ENCODE assay signal across 16 cellular contexts in genomic region chr12:2389079-2389790, GRCh38.
DNase-seq lines count a peak whose midpoint lies in the region; ATAC-seq, FAIRE-seq and TF ChIP-seq lines count a peak whose summit lies in the region.
"Had no signal": no experiment of that assay in that cellular context is flagged by ENCODE, and none has a peak within 500 bp of the region (broad histone marks: within the 10 kb centered on the region; RNA-seq: fewer than 3 reads in every experiment).

No MANE protein-coding gene starts in this region.

- H3K27me3 ChIP-seq in bronchial epithelial cell (ENCODE audit: control insufficient read depth, insufficient read depth, low read length), result no peaks in the 10 kb centered on the region

- FAIRE-seq in bronchial epithelial cell (lab: Jason Lieb, UNC), result peak; percentile 66

- ATAC-seq in HG03097 (IDR thresholded peaks at IDR 0.05; ENCODE audit: low FRiP score, unreplicated experiment), result no peak
- ATAC-seq: GM23338, Panc1, Right ventricle myocardium inferior had no signal

- no peaks in the 10 kb centered on the region for H3K36me3 ChIP-seq in bronchial epithelial cell (ENCODE audit: control insufficient read depth, insufficient read depth, low read length)

- no peak overlapping the region for H3K4me3 ChIP-seq in bronchial epithelial cell (ENCODE audit: low read depth, low read length)
- H3K4me3 ChIP-seq: GM23338 had no signal

- DNase-seq in AG08395 (ENCODE audit: low spot score), result peak; percentile 56
- peak; percentile 39 for DNase-seq in GM03348 (ENCODE audit: low spot score)
- no peak for DNase-seq in bronchial epithelial cell (ENCODE audit: low read depth)
- peak; percentile 37 for DNase-seq in mucosa of gallbladder (ENCODE audit: low spot score)
- DNase-seq in stimulated activated CD4-positive, alpha-beta T cell treated with anti-CD3 and anti-CD28 coated beads, Interleukin-12 subunit alpha, Interleukin-12 subunit beta, amount 100 ng/mL, for 4 hours, result no peak
- DNase-seq in activated T-cell treated with anti-CD3 and anti-CD28 coated beads for 4 hours, result no peak
- DNase-seq: COR-L47, KG1, NCI-H1436, NCI-H2029, NCI-H2171, NCI-H446 treated with DMSO at 0.1 percent for 48 hours had no signal

- no peak for TF ChIP-seq CTCF in bronchial epithelial cell (IDR thresholded peaks at IDR 0.05; ENCODE audit: insufficient read depth, low read length, severe bottlenecking)

Comparison
In these comparisons a context has a peak if more than half of its experiments do, and no peak if none do; other contexts are left out.
1. DNase-seq: peak in AG08395 (single experiment), GM03348 (single experiment) and mucosa of gallbladder (single experiment); none in bronchial epithelial cell (single experiment), stimulated activated CD4-positive, alpha-beta T cell treated with anti-CD3 and anti-CD28 coated beads, Interleukin-12 subunit alpha, Interleukin-12 subunit beta, amount 100 ng/mL, for 4 hours (single experiment) and activated T-cell treated with anti-CD3 and anti-CD28 coated beads for 4 hours (single experiment).